In the genomic region with DNA sequence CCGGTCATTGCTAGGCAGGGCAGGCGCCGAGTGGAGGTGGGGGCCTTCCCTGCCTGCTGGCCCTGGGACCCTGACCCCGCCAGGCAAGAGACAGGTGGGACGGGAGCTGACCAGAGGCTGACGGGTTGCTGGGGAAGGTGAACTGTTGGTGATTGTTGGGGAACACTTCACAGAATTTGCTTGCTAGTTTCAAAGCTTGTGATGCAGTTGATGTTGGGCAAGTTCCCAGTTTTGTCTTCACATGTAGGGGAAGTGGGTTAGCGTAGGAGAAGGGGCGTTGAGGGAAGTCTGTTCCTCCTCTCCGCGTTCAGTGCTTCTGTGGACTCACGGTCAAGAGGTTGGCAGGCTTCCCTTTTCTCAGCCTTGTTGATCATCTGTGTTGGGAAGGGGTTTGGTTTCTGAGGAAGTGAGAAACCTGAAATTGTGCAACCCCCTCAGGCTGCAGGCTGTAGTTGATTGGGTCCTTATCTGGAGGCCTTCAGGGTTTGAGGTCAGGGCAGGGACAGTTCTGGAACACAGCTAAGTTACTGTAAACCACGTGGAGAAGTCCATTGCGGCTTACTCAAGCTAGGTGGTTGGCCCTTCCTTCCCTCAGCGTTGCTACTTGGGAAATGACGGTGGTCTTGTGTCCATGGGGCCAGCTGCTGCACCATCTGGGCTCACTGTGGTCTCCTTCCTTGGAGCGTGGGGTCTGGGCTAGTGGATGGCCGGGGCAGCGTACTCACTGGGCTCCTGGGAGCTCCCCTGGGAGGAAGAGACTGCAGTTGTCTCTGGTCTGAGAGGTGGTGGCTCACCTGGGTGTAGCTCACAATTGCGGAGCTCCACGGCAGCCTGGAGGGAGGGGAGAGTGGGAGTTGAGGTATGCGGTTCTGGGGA, we compare ENCODE assay signal across 1 cellular context.
TF ChIP-seq lines count a peak whose summit lies in the region.

No MANE protein-coding gene starts in this region.

TF ChIP-seq in WTC11, 78 proteins besides CTCF, POLR2A, EP300 and RAD21:
- TF ChIP-seq, protein P1, sequence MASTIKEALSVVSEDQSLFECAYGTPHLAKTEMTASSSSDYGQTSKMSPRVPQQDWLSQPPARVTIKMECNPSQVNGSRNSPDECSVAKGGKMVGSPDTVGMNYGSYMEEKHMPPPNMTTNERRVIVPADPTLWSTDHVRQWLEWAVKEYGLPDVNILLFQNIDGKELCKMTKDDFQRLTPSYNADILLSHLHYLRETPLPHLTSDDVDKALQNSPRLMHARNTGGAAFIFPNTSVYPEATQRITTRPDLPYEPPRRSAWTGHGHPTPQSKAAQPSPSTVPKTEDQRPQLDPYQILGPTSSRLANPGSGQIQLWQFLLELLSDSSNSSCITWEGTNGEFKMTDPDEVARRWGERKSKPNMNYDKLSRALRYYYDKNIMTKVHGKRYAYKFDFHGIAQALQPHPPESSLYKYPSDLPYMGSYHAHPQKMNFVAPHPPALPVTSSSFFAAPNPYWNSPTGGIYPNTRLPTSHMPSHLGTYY (CRISPR knock-in tag; IDR thresholded peaks at IDR 0.05) = peak; percentile 85
- no peak for TF ChIP-seq ZBTB21 (CRISPR knock-in tag; IDR thresholded peaks at IDR 0.05; ENCODE audit: borderline replicate concordance)
- TF ChIP-seq, protein P2, sequence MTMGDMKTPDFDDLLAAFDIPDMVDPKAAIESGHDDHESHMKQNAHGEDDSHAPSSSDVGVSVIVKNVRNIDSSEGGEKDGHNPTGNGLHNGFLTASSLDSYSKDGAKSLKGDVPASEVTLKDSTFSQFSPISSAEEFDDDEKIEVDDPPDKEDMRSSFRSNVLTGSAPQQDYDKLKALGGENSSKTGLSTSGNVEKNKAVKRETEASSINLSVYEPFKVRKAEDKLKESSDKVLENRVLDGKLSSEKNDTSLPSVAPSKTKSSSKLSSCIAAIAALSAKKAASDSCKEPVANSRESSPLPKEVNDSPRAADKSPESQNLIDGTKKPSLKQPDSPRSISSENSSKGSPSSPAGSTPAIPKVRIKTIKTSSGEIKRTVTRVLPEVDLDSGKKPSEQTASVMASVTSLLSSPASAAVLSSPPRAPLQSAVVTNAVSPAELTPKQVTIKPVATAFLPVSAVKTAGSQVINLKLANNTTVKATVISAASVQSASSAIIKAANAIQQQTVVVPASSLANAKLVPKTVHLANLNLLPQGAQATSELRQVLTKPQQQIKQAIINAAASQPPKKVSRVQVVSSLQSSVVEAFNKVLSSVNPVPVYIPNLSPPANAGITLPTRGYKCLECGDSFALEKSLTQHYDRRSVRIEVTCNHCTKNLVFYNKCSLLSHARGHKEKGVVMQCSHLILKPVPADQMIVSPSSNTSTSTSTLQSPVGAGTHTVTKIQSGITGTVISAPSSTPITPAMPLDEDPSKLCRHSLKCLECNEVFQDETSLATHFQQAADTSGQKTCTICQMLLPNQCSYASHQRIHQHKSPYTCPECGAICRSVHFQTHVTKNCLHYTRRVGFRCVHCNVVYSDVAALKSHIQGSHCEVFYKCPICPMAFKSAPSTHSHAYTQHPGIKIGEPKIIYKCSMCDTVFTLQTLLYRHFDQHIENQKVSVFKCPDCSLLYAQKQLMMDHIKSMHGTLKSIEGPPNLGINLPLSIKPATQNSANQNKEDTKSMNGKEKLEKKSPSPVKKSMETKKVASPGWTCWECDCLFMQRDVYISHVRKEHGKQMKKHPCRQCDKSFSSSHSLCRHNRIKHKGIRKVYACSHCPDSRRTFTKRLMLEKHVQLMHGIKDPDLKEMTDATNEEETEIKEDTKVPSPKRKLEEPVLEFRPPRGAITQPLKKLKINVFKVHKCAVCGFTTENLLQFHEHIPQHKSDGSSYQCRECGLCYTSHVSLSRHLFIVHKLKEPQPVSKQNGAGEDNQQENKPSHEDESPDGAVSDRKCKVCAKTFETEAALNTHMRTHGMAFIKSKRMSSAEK (CRISPR knock-in tag; IDR thresholded peaks at IDR 0.05; ENCODE audit: borderline replicate concordance) = peak; percentile 96; the same call in 1 of the 2 replicates
- peak; percentile 92 for TF ChIP-seq ZNF425 (CRISPR knock-in tag; conservative IDR thresholded peaks at IDR 0.05)
- TF ChIP-seq AR (CRISPR knock-in tag; IDR thresholded peaks at IDR 0.05) = peak; percentile 90
- peak; percentile 96 for TF ChIP-seq PRRX2 (CRISPR knock-in tag; IDR thresholded peaks at IDR 0.05)
- peak; percentile 93 for TF ChIP-seq ZNF671 (CRISPR knock-in tag; IDR thresholded peaks at IDR 0.05)
- peak; percentile 95 for TF ChIP-seq ZNF416 (CRISPR knock-in tag; IDR thresholded peaks at IDR 0.05)
- 0 out of 2 replicates have a peak, but pooled peaks have one; percentile 26 for TF ChIP-seq ESRRA (CRISPR knock-in tag; IDR thresholded peaks at IDR 0.05; ENCODE audit: borderline replicate concordance)
- TF ChIP-seq NR1H2 (CRISPR knock-in tag; IDR thresholded peaks at IDR 0.05) = no peak
- no peak for TF ChIP-seq GABPB1 (CRISPR knock-in tag; IDR thresholded peaks at IDR 0.05)
- TF ChIP-seq EMX1 (CRISPR knock-in tag; IDR thresholded peaks at IDR 0.05) = peak; percentile 94
- TF ChIP-seq JUN (CRISPR knock-in tag; IDR thresholded peaks at IDR 0.05) = peak; percentile 48; the same call in 1 of the 2 replicates
- TF ChIP-seq SMAD3 (CRISPR knock-in tag; IDR thresholded peaks at IDR 0.05; ENCODE audit: borderline replicate concordance) = 0 out of 2 replicates have a peak, but pooled peaks have one; percentile 71
- peak; percentile 95 for TF ChIP-seq NFATC4 (CRISPR knock-in tag; IDR thresholded peaks at IDR 0.05)
- TF ChIP-seq TEAD1 (CRISPR knock-in tag; IDR thresholded peaks at IDR 0.05) = peak; percentile 18; the same call in 1 of the 2 replicates
